Comparison of ENCODE assay signal across 1 cellular context in genomic region chr14:47300801-47301200, GRCh38.
TF ChIP-seq lines count a peak whose summit lies in the region.

No MANE protein-coding gene starts in this region.

TF ChIP-seq in GM23338, 12 proteins besides CTCF, POLR2A, EP300 and RAD21 (continued from another document):
- TF ChIP-seq ETS1 (IDR thresholded peaks at IDR 0.05), result no peak
- TF ChIP-seq ZNF114 (CRISPR knock-in tag; IDR thresholded peaks at IDR 0.05), result no peak
- TF ChIP-seq REST (IDR thresholded peaks at IDR 0.05; ENCODE audit: unreplicated experiment), result no peak
